In genomic region chr7:94656925-94657731, GRCh38 we compare ENCODE assay signal across 8 cellular contexts. TPM values are rescaled to one million over a fixed set of nuclear protein-coding genes. Genes with fewer than 3 reads are reported as not detected.
DNase-seq lines count a peak whose midpoint lies in the region; ATAC-seq and TF ChIP-seq lines count a peak whose summit lies in the region.

No MANE protein-coding gene starts in this region.

- H3K9me3 Mint-ChIP-seq in activated T-cell treated with anti-CD3 and anti-CD28 coated beads, Interleukin-2, amount 50 U/mL, for 24 hours: no peaks in the 10 kb centered on the region

- no peaks in the 10 kb centered on the region for H4K20me1 ChIP-seq in fibroblast of lung (ENCODE audit: control insufficient read depth, extremely low read depth, insufficient read depth, low read length)
- no peaks in the 10 kb centered on the region for H4K20me1 ChIP-seq in osteoblast (ENCODE audit: insufficient read depth, low read length)

- DNase-seq in DMS53 treated with DMSO at 0.1 percent for 48 hours (lab: John Stamatoyannopoulos, UW; ENCODE audit: unreplicated experiment) (peak; percentile 78), LNCaP clone FGC (ENCODE audit: low read depth) (no peak), fibroblast of lung (ENCODE audit: low read depth in 2 of 2) (peak; percentile 41 to 57), osteoblast (ENCODE audit: insufficient read length, low spot score, missing footprints) (no peak), COR-L47 (lab: John Stamatoyannopoulos, UW) (no peak)
- DNase-seq in activated T-cell treated with anti-CD3 and anti-CD28 coated beads, Interleukin-2, amount 50 U/mL, for 24 hours: peak; percentile 49

- H3K4me1 ChIP-seq in fibroblast of lung (ENCODE audit: control insufficient read depth, extremely low read depth, insufficient read depth, low read length) (no peaks in the 10 kb centered on the region), osteoblast (ENCODE audit: insufficient read depth, low read length) (peaks cover 9% of the 10 kb centered on the region)

- no peaks in the 10 kb centered on the region for H3K27me3 ChIP-seq in fibroblast of lung (ENCODE audit: control insufficient read depth, insufficient read depth, low read length)
- no peaks in the 10 kb centered on the region for H3K27me3 ChIP-seq in osteoblast (ENCODE audit: insufficient read depth, low read length)

- peaks cover 22% of the 10 kb centered on the region for H3K4me1 Mint-ChIP-seq in activated T-cell treated with anti-CD3 and anti-CD28 coated beads, Interleukin-2, amount 50 U/mL, for 24 hours (ENCODE audit: low read depth)

- H3K9me3 ChIP-seq in fibroblast of lung (ENCODE audit: control insufficient read depth, insufficient read depth, low read depth, low read length) (no peaks in the 10 kb centered on the region), osteoblast (ENCODE audit: low read depth, low read length) (no peaks in the 10 kb centered on the region)

- H3K27me3 Mint-ChIP-seq in activated T-cell treated with anti-CD3 and anti-CD28 coated beads, Interleukin-2, amount 50 U/mL, for 24 hours: peaks cover 40% of the 10 kb centered on the region

- no peak overlapping the region for H3K27ac ChIP-seq in fibroblast of lung (ENCODE audit: insufficient read depth, low read length)
- no peak overlapping the region for H3K27ac ChIP-seq in osteoblast (ENCODE audit: low read depth, low read length)

- H3K4me2 ChIP-seq in fibroblast of lung (ENCODE audit: extremely low read depth, insufficient read depth, low read length): peak overlapping the region; percentile 78
- peak overlapping the region; percentile 64 for H3K4me2 ChIP-seq in osteoblast (ENCODE audit: insufficient read depth, low read length)

- no peak overlapping the region for H3K27ac Mint-ChIP-seq in activated T-cell treated with anti-CD3 and anti-CD28 coated beads, Interleukin-2, amount 50 U/mL, for 24 hours

- H3K9ac ChIP-seq in fibroblast of lung (ENCODE audit: insufficient read depth, low read length): no peak overlapping the region

- no peak for TF ChIP-seq CTCF in LNCaP clone FGC (IDR thresholded peaks at IDR 0.05; ENCODE audit: control insufficient read depth, extremely low read depth, insufficient read depth)
- TF ChIP-seq CTCF in fibroblast of lung (conservative IDR thresholded peaks at IDR 0.05 in 1 of 2, IDR thresholded peaks at IDR 0.05 in 1 of 2; ENCODE audit: low read depth in 1 of 2, low read length in 2 of 2): no peak
- TF ChIP-seq CTCF in osteoblast (IDR thresholded peaks at IDR 0.05; ENCODE audit: extremely low read depth, low read depth, low read length): no peak

- peaks cover 26% of the 10 kb centered on the region for H3K79me2 ChIP-seq in fibroblast of lung (ENCODE audit: control insufficient read depth, insufficient read depth, low read length)
- peaks cover 26% of the 10 kb centered on the region for H3K79me2 ChIP-seq in osteoblast (ENCODE audit: insufficient read depth, low read length)

- H2AFZ ChIP-seq in fibroblast of lung (ENCODE audit: low read length) (peak overlapping the region; percentile 76), osteoblast (ENCODE audit: low read length) (peak overlapping the region; percentile 83)

- no peaks in the 10 kb centered on the region for H3K36me3 ChIP-seq in fibroblast of lung (ENCODE audit: control insufficient read depth, insufficient read depth, low read length)
- H3K36me3 ChIP-seq in osteoblast (ENCODE audit: insufficient read depth, low read length): no peaks in the 10 kb centered on the region

- ATAC-seq in GM18909 (IDR thresholded peaks at IDR 0.05; ENCODE audit: poor library complexity, unreplicated experiment) (no peak), HG02938 (IDR thresholded peaks at IDR 0.05; ENCODE audit: unreplicated experiment) (no peak)

- H3K4me3 ChIP-seq in LNCaP clone FGC (ENCODE audit: low read depth, low read length) (peak overlapping the region; percentile 37), fibroblast of lung (replicated peaks in 1 of 4; ENCODE audit: control extremely low read depth in 1 of 4, insufficient read depth in 1 of 4, low read depth in 3 of 4, low read length in 4 of 4) (peak overlapping the region; percentile 35 to 75 (median 62)), osteoblast (ENCODE audit: insufficient read depth, low read length) (peak overlapping the region; percentile 84)

- peak overlapping the region; percentile 73 for H3K4me3 Mint-ChIP-seq in activated T-cell treated with anti-CD3 and anti-CD28 coated beads, Interleukin-2, amount 50 U/mL, for 24 hours

- H3K36me3 Mint-ChIP-seq in activated T-cell treated with anti-CD3 and anti-CD28 coated beads, Interleukin-2, amount 50 U/mL, for 24 hours (ENCODE audit: low read depth): no peaks in the 10 kb centered on the region

RNA-seq across cellular contexts. Expression of gene SGCE, which starts 1.2 kb away (rescaled TPM):
- total RNA-seq in fibroblast of lung (93.2 and 106 TPM in 2 replicates), osteoblast (59.8 and 60.8 TPM in 2 replicates)
- polyA plus RNA-seq in fibroblast of lung: 72.3 and 184 TPM in 2 replicates
- 43.4 and 92.7 TPM in 2 replicates for polyA plus RNA-seq in fibroblast of lung (2012)
- polyA minus RNA-seq in fibroblast of lung (ENCODE audit: low replicate concordance): 17.9 and 19.9 TPM in 2 replicates

Comparison
In these comparisons a context has a peak if more than half of its experiments do, and no peak if none do; other contexts are left out.
1. DNase-seq: peak in DMS53 treated with DMSO at 0.1 percent for 48 hours (single experiment), activated T-cell treated with anti-CD3 and anti-CD28 coated beads, Interleukin-2, amount 50 U/mL, for 24 hours (single experiment) and fibroblast of lung (2 of 2); none in LNCaP clone FGC (single experiment), osteoblast (single experiment) and COR-L47 (single experiment).
2. Peak in every context shown above with its lines, with median percentiles within 50 percentile points of each other: H3K4me3 ChIP-seq.